In the genomic region with DNA sequence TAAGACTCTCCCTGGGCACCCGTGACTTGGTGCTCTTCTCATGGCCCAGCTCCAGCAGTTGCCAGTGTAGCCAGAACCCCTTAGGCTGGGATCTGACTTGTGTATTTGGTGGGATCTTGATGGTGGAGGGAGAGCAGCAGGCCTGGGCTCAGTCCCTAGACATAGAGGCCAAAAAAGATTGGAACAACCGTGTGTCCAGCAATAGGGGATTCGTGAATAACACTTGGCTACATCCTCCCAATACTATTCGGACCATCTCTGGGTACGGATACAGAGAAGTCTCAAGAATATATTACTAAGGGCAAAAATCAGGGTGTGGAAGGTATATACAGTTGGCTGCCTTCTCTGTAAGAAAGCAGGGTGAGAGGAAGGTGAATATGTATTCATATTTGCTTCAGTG, we compare ENCODE assay signal across 31 cellular contexts. TPM values are rescaled to one million over a fixed set of nuclear protein-coding genes. Genes with fewer than 3 reads are reported as not detected.
"Had no signal": no experiment of that assay in that cellular context is flagged by ENCODE, and none has a peak within 500 bp of the region (broad histone marks: within the 10 kb centered on the region; RNA-seq: fewer than 3 reads in every experiment).

No MANE protein-coding gene starts in this region.

- H3K27me3 ChIP-seq: brain microvascular endothelial cell, esophagus muscularis mucosa, foreskin keratinocyte, gastrocnemius medialis had no signal

- H3K4me3 Mint-ChIP-seq: activated CD4-positive, alpha-beta memory T cell treated with anti-CD3 and anti-CD28 coated beads for 36 hours; activated CD4-positive, alpha-beta T cell treated with anti-CD3 and anti-CD28 coated beads for 36 hours; activated CD4-positive, alpha-beta T cell treated with anti-CD3 and anti-CD28 coated beads, Interleukin-2, amount 10 ng/mL, durations not matched to agents 24 days and 14 days; activated CD8-positive, alpha-beta memory T cell treated with anti-CD3 and anti-CD28 coated beads, Interleukin-2, amount 10 ng/mL, durations not matched to agents 7 days and 5 days; activated CD8-positive, alpha-beta T cell treated with anti-CD3 and anti-CD28 coated beads, Interleukin-2, amount 10 ng/mL, durations not matched to agents 7 days and 5 days; activated naive CD4-positive, alpha-beta T cell treated with anti-CD3 and anti-CD28 coated beads for 36 hours; activated naive CD4-positive, alpha-beta T cell treated with anti-CD3 and anti-CD28 coated beads, Interleukin-2, amount 50 U/mL, for 24 hours; activated T-helper 1 cell treated with anti-CD3 and anti-CD28 coated beads, Interleukin-12 subunit alpha, Interleukin-12 subunit beta, Interleukin-2, Interleukin-4 antibody, amounts not matched to agents 30 ng/mL and 10 ng/mL and 1 ng/mL, durations not matched to agents 14 hours and 24 hours and 36 hours; effector memory CD8-positive, alpha-beta T cell had no signal

- H3K27ac Mint-ChIP-seq: activated CD4-positive, alpha-beta memory T cell treated with anti-CD3 and anti-CD28 coated beads for 36 hours; activated CD4-positive, alpha-beta T cell treated with anti-CD3 and anti-CD28 coated beads for 36 hours; activated CD4-positive, alpha-beta T cell treated with anti-CD3 and anti-CD28 coated beads, Interleukin-2, amount 10 ng/mL, durations not matched to agents 24 days and 14 days; activated CD8-positive, alpha-beta memory T cell treated with anti-CD3 and anti-CD28 coated beads, Interleukin-2, amount 10 ng/mL, durations not matched to agents 7 days and 5 days; activated CD8-positive, alpha-beta T cell treated with anti-CD3 and anti-CD28 coated beads, Interleukin-2, amount 10 ng/mL, durations not matched to agents 7 days and 5 days; activated naive CD4-positive, alpha-beta T cell treated with anti-CD3 and anti-CD28 coated beads for 36 hours; activated naive CD4-positive, alpha-beta T cell treated with anti-CD3 and anti-CD28 coated beads, Interleukin-2, amount 50 U/mL, for 24 hours; activated T-helper 1 cell treated with anti-CD3 and anti-CD28 coated beads, Interleukin-12 subunit alpha, Interleukin-12 subunit beta, Interleukin-2, Interleukin-4 antibody, amounts not matched to agents 30 ng/mL and 10 ng/mL and 1 ng/mL, durations not matched to agents 14 hours and 24 hours and 36 hours; activated T-helper 2 cell treated with anti-CD3 and anti-CD28 coated beads, Interferon-gamma antibody, Interleukin-2, Interleukin-4, amounts not matched to agents 10 μg/mL and 5 μg/mL and 100 μg/mL, durations not matched to agents 14 hours and 24 hours and 36 hours had no signal

- H3K36me3 Mint-ChIP-seq: activated CD4-positive, alpha-beta memory T cell treated with anti-CD3 and anti-CD28 coated beads for 36 hours; activated CD8-positive, alpha-beta memory T cell treated with anti-CD3 and anti-CD28 coated beads, Interleukin-2, amount 10 ng/mL, durations not matched to agents 7 days and 5 days had no signal

- H3K27ac ChIP-seq: brain microvascular endothelial cell, foreskin keratinocyte had no signal

- ATAC-seq: activated CD4-positive, alpha-beta T cell treated with anti-CD3 and anti-CD28 coated beads for 36 hours; effector memory CD8-positive, alpha-beta T cell; foreskin keratinocyte; gastrocnemius medialis had no signal

- H3K9me3 ChIP-seq: esophagus muscularis mucosa, gastrocnemius medialis had no signal

- H3K9me3 Mint-ChIP-seq: activated CD4-positive, alpha-beta memory T cell treated with anti-CD3 and anti-CD28 coated beads for 36 hours; activated CD4-positive, alpha-beta T cell treated with anti-CD3 and anti-CD28 coated beads, Interleukin-2, amount 10 ng/mL, durations not matched to agents 24 days and 14 days; activated naive CD4-positive, alpha-beta T cell treated with anti-CD3 and anti-CD28 coated beads for 36 hours; activated naive CD4-positive, alpha-beta T cell treated with anti-CD3 and anti-CD28 coated beads, Interleukin-2, amount 50 U/mL, for 24 hours; activated T-helper 1 cell treated with anti-CD3 and anti-CD28 coated beads, Interleukin-12 subunit alpha, Interleukin-12 subunit beta, Interleukin-2, Interleukin-4 antibody, amounts not matched to agents 30 ng/mL and 10 ng/mL and 1 ng/mL, durations not matched to agents 14 hours and 24 hours and 36 hours; activated T-helper 2 cell treated with anti-CD3 and anti-CD28 coated beads, Interferon-gamma antibody, Interleukin-2, Interleukin-4, amounts not matched to agents 10 μg/mL and 5 μg/mL and 100 μg/mL, durations not matched to agents 14 hours and 24 hours and 36 hours; effector memory CD8-positive, alpha-beta T cell had no signal

- DNase-seq: activated CD4-positive, alpha-beta memory T cell treated with anti-CD3 and anti-CD28 coated beads for 36 hours; activated CD4-positive, alpha-beta T cell treated with anti-CD3 and anti-CD28 coated beads for 36 hours; activated CD4-positive, alpha-beta T cell treated with anti-CD3 and anti-CD28 coated beads, Interleukin-2, amount 10 ng/mL, durations not matched to agents 24 days and 14 days; activated CD4-positive, CD25-positive, alpha-beta regulatory T cell; activated CD4-positive, CD25-positive, alpha-beta regulatory T cell treated with anti-CD3 and anti-CD28 coated beads, Interleukin-2, amount 50 U/mL, for 72 hours; activated CD8-positive, alpha-beta memory T cell treated with anti-CD3 and anti-CD28 coated beads, Interleukin-2, amount 10 ng/mL, durations not matched to agents 7 days and 5 days; activated CD8-positive, alpha-beta memory T cell treated with anti-CD3 and anti-CD28 coated beads, Interleukin-2, amount 50 U/mL, for 4 hours; activated CD8-positive, alpha-beta T cell treated with anti-CD3 and anti-CD28 coated beads, Interleukin-2, amount 10 ng/mL, durations not matched to agents 7 days and 5 days; activated effector memory CD4-positive, alpha-beta T cell treated with anti-CD3 and anti-CD28 coated beads, Interleukin-2, amount 50 U/mL, for 16 hours; activated naive CD4-positive, alpha-beta T cell treated with anti-CD3 and anti-CD28 coated beads for 36 hours; activated T-cell treated with anti-CD3 and anti-CD28 coated beads, Interleukin-2, amount 50 U/mL, for 1 hour; activated T-cell treated with anti-CD3 and anti-CD28 coated beads, Interleukin-2, amount 50 U/mL, for 48 hours; amniotic stem cell; anterior cingulate cortex; brain microvascular endothelial cell; caudate nucleus; cortex of kidney; dermis blood vessel endothelial cell; effector CD4-positive, alpha-beta T cell; effector memory CD8-positive, alpha-beta T cell; erythroblast; foreskin keratinocyte; gastrocnemius medialis; glutamatergic neuron; T-helper 1 cell; T-helper 2 cell had no signal

- H3K36me3 ChIP-seq: brain microvascular endothelial cell, esophagus muscularis mucosa, gastrocnemius medialis had no signal

- H3K4me3 ChIP-seq: esophagus muscularis mucosa, gastrocnemius medialis had no signal

RNA-seq across cellular contexts. Expression of a gene that starts 17.2 kb away (rescaled TPM):
- total RNA-seq: activated CD4-positive, alpha-beta memory T cell treated with anti-CD3 and anti-CD28 coated beads for 36 hours; activated T-helper 1 cell treated with anti-CD3 and anti-CD28 coated beads, Interleukin-12 subunit alpha, Interleukin-12 subunit beta, Interleukin-2, Interleukin-4 antibody, amounts not matched to agents 30 ng/mL and 10 ng/mL and 1 ng/mL, durations not matched to agents 14 hours and 24 hours and 36 hours; bronchial epithelial cell; foreskin keratinocyte had no signal
- polyA plus RNA-seq: foreskin keratinocyte had no signal
